ENCODE assay signal across 17 cellular contexts in genomic region chr5:103973669-103974068, GRCh38.
DNase-seq lines count a peak whose midpoint lies in the region; ATAC-seq and TF ChIP-seq lines count a peak whose summit lies in the region.
"Had no signal": no experiment of that assay in that cellular context is flagged by ENCODE, and none has a peak within 500 bp of the region (broad histone marks: within the 10 kb centered on the region; RNA-seq: fewer than 3 reads in every experiment).

No MANE protein-coding gene starts in this region.

- peaks cover 18% of the 10 kb centered on the region for H3K9me3 Mint-ChIP-seq in chondrocyte (ENCODE audit: low read depth)
- peaks cover 21% of the 10 kb centered on the region for H3K9me3 Mint-ChIP-seq in activated T-cell treated with anti-CD3 and anti-CD28 coated beads, Interleukin-2, amount 50 U/mL, for 4 hours
- peaks cover 19% of the 10 kb centered on the region for H3K9me3 Mint-ChIP-seq in activated naive CD4-positive, alpha-beta T cell treated with anti-CD3 and anti-CD28 coated beads for 36 hours

- H3K4me2 ChIP-seq in mesendoderm (ENCODE audit: low read length): no peak overlapping the region

- H3K27ac Mint-ChIP-seq in chondrocyte (ENCODE audit: unreplicated experiment): no peak overlapping the region
- no peak overlapping the region for H3K27ac Mint-ChIP-seq in activated naive CD4-positive, alpha-beta T cell treated with anti-CD3 and anti-CD28 coated beads for 36 hours
- H3K27ac Mint-ChIP-seq: activated CD8-positive, alpha-beta memory T cell treated with anti-CD3 and anti-CD28 coated beads, Interleukin-2, amount 10 ng/mL, durations not matched to agents 7 days and 5 days; brain had no signal

- H3K27me3 ChIP-seq in mesendoderm (ENCODE audit: insufficient read depth, low read length, poor library complexity): no peaks in the 10 kb centered on the region
- H3K27me3 ChIP-seq: heart left ventricle, spleen had no signal

- no peaks in the 10 kb centered on the region for H3K36me3 ChIP-seq in mesendoderm (ENCODE audit: control insufficient read depth, insufficient read depth, low read length)
- H3K36me3 ChIP-seq: heart left ventricle, spleen had no signal

- no peaks in the 10 kb centered on the region for H3K4me1 ChIP-seq in mesendoderm (ENCODE audit: control insufficient read depth, low read depth, low read length)
- H3K4me1 ChIP-seq: heart left ventricle, spleen had no signal

- no peak for ATAC-seq in HG02759 (IDR thresholded peaks at IDR 0.05; ENCODE audit: unreplicated experiment)
- ATAC-seq in activated T-cell treated with anti-CD3 and anti-CD28 coated beads, Interleukin-2, amount 50 U/mL, for 4 hours: no peak
- ATAC-seq: activated CD8-positive, alpha-beta memory T cell treated with anti-CD3 and anti-CD28 coated beads, Interleukin-2, amount 10 ng/mL, durations not matched to agents 7 days and 5 days; left cardiac atrium had no signal

- CTCF ChIA-PET in activated naive CD4-positive, alpha-beta T cell treated with anti-CD3 and anti-CD28 coated beads for 36 hours (lab: Charles Lee): no interaction called here

- H3K4me3 Mint-ChIP-seq in chondrocyte (ENCODE audit: unreplicated experiment): no peak overlapping the region
- H3K4me3 Mint-ChIP-seq in activated T-cell treated with anti-CD3 and anti-CD28 coated beads, Interleukin-2, amount 50 U/mL, for 4 hours: no peak overlapping the region
- no peak overlapping the region for H3K4me3 Mint-ChIP-seq in activated naive CD4-positive, alpha-beta T cell treated with anti-CD3 and anti-CD28 coated beads for 36 hours
- H3K4me3 Mint-ChIP-seq: activated CD8-positive, alpha-beta memory T cell treated with anti-CD3 and anti-CD28 coated beads, Interleukin-2, amount 10 ng/mL, durations not matched to agents 7 days and 5 days; brain had no signal

- no peak overlapping the region for H3K56ac ChIP-seq in mesendoderm (ENCODE audit: low read length)

- H3K27ac ChIP-seq in mesendoderm (ENCODE audit: low read depth, low read length): no peak overlapping the region
- H3K27ac ChIP-seq: heart left ventricle, SK-N-MC, spleen had no signal

- no peak overlapping the region for H2BK120ac ChIP-seq in mesendoderm (ENCODE audit: low read depth, low read length)

- H3K4me1 Mint-ChIP-seq in chondrocyte (ENCODE audit: low read depth): no peaks in the 10 kb centered on the region
- no peaks in the 10 kb centered on the region for H3K4me1 Mint-ChIP-seq in activated T-cell treated with anti-CD3 and anti-CD28 coated beads, Interleukin-2, amount 50 U/mL, for 4 hours (ENCODE audit: low read depth)
- no peaks in the 10 kb centered on the region for H3K4me1 Mint-ChIP-seq in activated naive CD4-positive, alpha-beta T cell treated with anti-CD3 and anti-CD28 coated beads for 36 hours (ENCODE audit: low read depth)
- H3K4me1 Mint-ChIP-seq: activated CD8-positive, alpha-beta memory T cell treated with anti-CD3 and anti-CD28 coated beads, Interleukin-2, amount 10 ng/mL, durations not matched to agents 7 days and 5 days; brain had no signal

- no peak overlapping the region for H4K5ac ChIP-seq in mesendoderm (ENCODE audit: low read length)

- H3K4ac ChIP-seq in mesendoderm (ENCODE audit: low read depth, low read length): no peak overlapping the region

- H2AK5ac ChIP-seq in mesendoderm (ENCODE audit: low read length): no peak overlapping the region

- H3K27me3 Mint-ChIP-seq in chondrocyte (ENCODE audit: low read depth): no peaks in the 10 kb centered on the region
- no peaks in the 10 kb centered on the region for H3K27me3 Mint-ChIP-seq in activated T-cell treated with anti-CD3 and anti-CD28 coated beads, Interleukin-2, amount 50 U/mL, for 4 hours (ENCODE audit: low read depth)
- no peaks in the 10 kb centered on the region for H3K27me3 Mint-ChIP-seq in activated naive CD4-positive, alpha-beta T cell treated with anti-CD3 and anti-CD28 coated beads for 36 hours (ENCODE audit: low read depth)
- H3K27me3 Mint-ChIP-seq: activated CD8-positive, alpha-beta memory T cell treated with anti-CD3 and anti-CD28 coated beads, Interleukin-2, amount 10 ng/mL, durations not matched to agents 7 days and 5 days; brain had no signal

- DNase-seq in ELR (ENCODE audit: low read depth) (peak; percentile 3), HuH-7 (ENCODE audit: low spot score) (peak; percentile 20), chondrocyte (ENCODE audit: low spot score) (no peak), mesendoderm (peak; percentile 38), cerebellum (ENCODE audit: low spot score) (no peak)
- DNase-seq in activated T-cell treated with anti-CD3 and anti-CD28 coated beads, Interleukin-2, amount 50 U/mL, for 4 hours: no peak
- no peak for DNase-seq in activated naive CD4-positive, alpha-beta T cell treated with anti-CD3 and anti-CD28 coated beads for 36 hours
- DNase-seq: activated CD8-positive, alpha-beta memory T cell treated with anti-CD3 and anti-CD28 coated beads, Interleukin-2, amount 10 ng/mL, durations not matched to agents 7 days and 5 days; heart left ventricle; left cardiac atrium; NCI-H1436; NCI-H345; posterior cingulate gyrus; spleen had no signal

- H4K8ac ChIP-seq in mesendoderm (ENCODE audit: low read depth, low read length): no peak overlapping the region

- no peaks in the 10 kb centered on the region for H3K79me1 ChIP-seq in mesendoderm (ENCODE audit: low read length)

- no peak overlapping the region for H3K4me3 ChIP-seq in mesendoderm (ENCODE audit: low read length)
- H3K4me3 ChIP-seq: heart left ventricle, SK-N-MC, spleen had no signal

- H3K18ac ChIP-seq in mesendoderm (ENCODE audit: low read length): no peak overlapping the region

- H3K79me2 ChIP-seq in mesendoderm (ENCODE audit: control insufficient read depth, insufficient read depth, low read length): no peaks in the 10 kb centered on the region

- H3K36me3 Mint-ChIP-seq in chondrocyte (ENCODE audit: low read depth): peaks cover 2% of the 10 kb centered on the region
- H3K36me3 Mint-ChIP-seq in activated T-cell treated with anti-CD3 and anti-CD28 coated beads, Interleukin-2, amount 50 U/mL, for 4 hours (ENCODE audit: insufficient read depth): no peaks in the 10 kb centered on the region
- no peaks in the 10 kb centered on the region for H3K36me3 Mint-ChIP-seq in activated naive CD4-positive, alpha-beta T cell treated with anti-CD3 and anti-CD28 coated beads for 36 hours (ENCODE audit: low read depth)
- H3K36me3 Mint-ChIP-seq: activated CD8-positive, alpha-beta memory T cell treated with anti-CD3 and anti-CD28 coated beads, Interleukin-2, amount 10 ng/mL, durations not matched to agents 7 days and 5 days had no signal

- H2BK5ac ChIP-seq in mesendoderm (ENCODE audit: low read length): no peak overlapping the region

- no peak overlapping the region for H2BK15ac ChIP-seq in mesendoderm (replicated peaks; ENCODE audit: low read depth)

- H3K23ac ChIP-seq in mesendoderm (ENCODE audit: low read length): no peak overlapping the region

- peak; percentile 29 for TF ChIP-seq CTCF in chondrocyte (IDR thresholded peaks at IDR 0.05)

- intact Hi-C loops in activated naive CD4-positive, alpha-beta T cell treated with anti-CD3 and anti-CD28 coated beads for 36 hours (cut with micrococcal nuclease): no loop called here

- no peak overlapping the region for H3K9ac ChIP-seq in mesendoderm (ENCODE audit: low read length)

Comparison
In these comparisons a context has a peak if more than half of its experiments do, and no peak if none do; other contexts are left out.
1. DNase-seq: peak in ELR (single experiment), HuH-7 (single experiment) and mesendoderm (single experiment); none in chondrocyte (single experiment), cerebellum (single experiment), activated T-cell treated with anti-CD3 and anti-CD28 coated beads, Interleukin-2, amount 50 U/mL, for 4 hours (single experiment) and activated naive CD4-positive, alpha-beta T cell treated with anti-CD3 and anti-CD28 coated beads for 36 hours (single experiment).